ENCODE assay signal across 8 cellular contexts in genomic region chr6:132365319-132365907, GRCh38. TPM values are rescaled to one million over a fixed set of nuclear protein-coding genes. Genes with fewer than 3 reads are reported as not detected.
DNase-seq lines count a peak whose midpoint lies in the region; ATAC-seq and TF ChIP-seq lines count a peak whose summit lies in the region.

No MANE protein-coding gene starts in this region.

- H3K4me1 ChIP-seq in sigmoid colon (no peaks in the 10 kb centered on the region), foreskin keratinocyte (no peaks in the 10 kb centered on the region)

- peak overlapping the region; percentile 70 for H3K27ac Mint-ChIP-seq in activated CD4-positive, alpha-beta T cell treated with anti-CD3 and anti-CD28 coated beads, Interleukin-2, amount 10 ng/mL, durations not matched to agents 24 days and 14 days

- ATAC-seq in HG02870 (IDR thresholded peaks at IDR 0.05; ENCODE audit: unreplicated experiment) (peak; percentile 98), SK-N-SH treated with all-trans-retinoic acid at 6 μM for 48 hours (peak; percentile 67), foreskin keratinocyte (no peak)

- H3K36me3 ChIP-seq in sigmoid colon, result no peaks in the 10 kb centered on the region

- peak; percentile 57 for DNase-seq in activated CD4-positive, alpha-beta T cell treated with anti-CD3 and anti-CD28 coated beads, Interleukin-2, amount 10 ng/mL, durations not matched to agents 24 days and 14 days
- DNase-seq in activated CD4-positive, alpha-beta T cell treated with anti-CD3 and anti-CD28 coated beads for 4 hours, result no peak
- DNase-seq in sigmoid colon (peak; percentile 55), activated gamma-delta T cell (lab: John Stamatoyannopoulos, UW) (no peak), SIG-M5 (lab: John Stamatoyannopoulos, UW) (no peak), foreskin keratinocyte (no peak)

- no peaks in the 10 kb centered on the region for H3K36me3 Mint-ChIP-seq in activated CD4-positive, alpha-beta T cell treated with anti-CD3 and anti-CD28 coated beads, Interleukin-2, amount 10 ng/mL, durations not matched to agents 24 days and 14 days (ENCODE audit: low read depth)

- peaks cover 44% of the 10 kb centered on the region for H3K27me3 Mint-ChIP-seq in activated CD4-positive, alpha-beta T cell treated with anti-CD3 and anti-CD28 coated beads, Interleukin-2, amount 10 ng/mL, durations not matched to agents 24 days and 14 days

- no peak for TF ChIP-seq POLR2A in sigmoid colon (IDR thresholded peaks at IDR 0.05)

- H3K4me3 Mint-ChIP-seq in activated CD4-positive, alpha-beta T cell treated with anti-CD3 and anti-CD28 coated beads, Interleukin-2, amount 10 ng/mL, durations not matched to agents 24 days and 14 days, result no peak overlapping the region

- no peaks in the 10 kb centered on the region for H3K9me3 ChIP-seq in sigmoid colon

- no peak for TF ChIP-seq CTCF in sigmoid colon (IDR thresholded peaks at IDR 0.05)
- no peak for TF ChIP-seq CTCF in foreskin keratinocyte (conservative IDR thresholded peaks at IDR 0.05)

- no peak overlapping the region for H3K4me3 ChIP-seq in sigmoid colon

- no peak overlapping the region for H3K27ac ChIP-seq in sigmoid colon
- no peak overlapping the region for H3K27ac ChIP-seq in foreskin keratinocyte

- intact Hi-C loops in activated CD4-positive, alpha-beta T cell treated with anti-CD3 and anti-CD28 coated beads, Interleukin-2, amount 10 ng/mL, durations not matched to agents 24 days and 14 days (cut with micrococcal nuclease), result loop anchor here (1.0 to 5.0 kb wide), 4 partner anchors 8 to 102 kb away; partner anchors contain the start of gene MOXD1
- intact Hi-C loops in sigmoid colon (cut with DNase I), result no loop called here

- no peaks in the 10 kb centered on the region for H3K27me3 ChIP-seq in sigmoid colon
- H3K27me3 ChIP-seq in foreskin keratinocyte, result no peaks in the 10 kb centered on the region

- no peaks in the 10 kb centered on the region for H3K9me3 Mint-ChIP-seq in activated CD4-positive, alpha-beta T cell treated with anti-CD3 and anti-CD28 coated beads, Interleukin-2, amount 10 ng/mL, durations not matched to agents 24 days and 14 days

- WGBS in sigmoid colon, 2 donors, result 36 to 38% methylated on average over 3 of the region's 3 CpGs

- TF ChIP-seq EP300 in sigmoid colon (IDR thresholded peaks at IDR 0.05), result no peak

- H3K4me1 Mint-ChIP-seq in activated CD4-positive, alpha-beta T cell treated with anti-CD3 and anti-CD28 coated beads, Interleukin-2, amount 10 ng/mL, durations not matched to agents 24 days and 14 days, result peaks cover 16% of the 10 kb centered on the region

TF ChIP-seq in SK-N-SH treated with all-trans-retinoic acid at 6 μM for 48 hours, 23 proteins besides CTCF, POLR2A, EP300 and RAD21:
- TF ChIP-seq ZC3H10 (CRISPR knock-in tag; IDR thresholded peaks at IDR 0.05) (peak; percentile 99), TOX (CRISPR knock-in tag; IDR thresholded peaks at IDR 0.05; ENCODE audit: borderline replicate concordance) (peak; percentile 96), ESRRG (CRISPR knock-in tag; IDR thresholded peaks at IDR 0.05) (no peak), RARB (CRISPR knock-in tag; IDR thresholded peaks at IDR 0.05) (peak; percentile 86; the same call in 1 of the 2 replicates), ZFP30 (CRISPR knock-in tag; IDR thresholded peaks at IDR 0.05) (no peak)
TF ChIP-seq in SK-N-SH treated with all-trans-retinoic acid at 6 μM for 48 hours: peak in this region for 3.

RNA-seq across cellular contexts. Expression of gene MOXD1, which starts 35.9 kb away (rescaled TPM):
- 0.12 TPM in 1 of 2 replicates, not detected in the other for total RNA-seq in activated CD4-positive, alpha-beta T cell treated with anti-CD3 and anti-CD28 coated beads, Interleukin-2, amount 10 ng/mL, durations not matched to agents 24 days and 14 days
- total RNA-seq in sigmoid colon, result 10 to 100 TPM in 3 of 4 donors, 1 to 10 TPM in 1; 9.4 to 20.8 (median 11.7) TPM
- polyA plus RNA-seq in sigmoid colon, result 1 to 10 TPM; 1.2 to 6.6 (median 1.6) TPM
- 1.6 and 4.0 TPM in 2 replicates for total RNA-seq in foreskin keratinocyte
- polyA plus RNA-seq in foreskin keratinocyte, result 1.4 and 2.5 TPM in 2 replicates

Comparison
In these comparisons a context has a peak if more than half of its experiments do, and no peak if none do; other contexts are left out.
1. DNase-seq: peak in activated CD4-positive, alpha-beta T cell treated with anti-CD3 and anti-CD28 coated beads, Interleukin-2, amount 10 ng/mL, durations not matched to agents 24 days and 14 days (single experiment) and sigmoid colon (single experiment); none in activated CD4-positive, alpha-beta T cell treated with anti-CD3 and anti-CD28 coated beads for 4 hours (0 of 2), activated gamma-delta T cell (single experiment), SIG-M5 (single experiment) and foreskin keratinocyte (0 of 2).